In genomic region chr9:87020169-87020935, GRCh38 we compare ENCODE assay signal across 1 cellular context.
TF ChIP-seq lines count a peak whose summit lies in the region.

No MANE protein-coding gene starts in this region.

TF ChIP-seq in SK-N-SH treated with all-trans-retinoic acid at 6 μM for 48 hours, 23 proteins besides CTCF, POLR2A, EP300 and RAD21 (continued from another document):
- TF ChIP-seq CREB5 (CRISPR knock-in tag; IDR thresholded peaks at IDR 0.05; ENCODE audit: low read depth), result no peak
- TF ChIP-seq ISL1 (CRISPR knock-in tag; IDR thresholded peaks at IDR 0.05), result no peak
- TF ChIP-seq, protein P1, sequence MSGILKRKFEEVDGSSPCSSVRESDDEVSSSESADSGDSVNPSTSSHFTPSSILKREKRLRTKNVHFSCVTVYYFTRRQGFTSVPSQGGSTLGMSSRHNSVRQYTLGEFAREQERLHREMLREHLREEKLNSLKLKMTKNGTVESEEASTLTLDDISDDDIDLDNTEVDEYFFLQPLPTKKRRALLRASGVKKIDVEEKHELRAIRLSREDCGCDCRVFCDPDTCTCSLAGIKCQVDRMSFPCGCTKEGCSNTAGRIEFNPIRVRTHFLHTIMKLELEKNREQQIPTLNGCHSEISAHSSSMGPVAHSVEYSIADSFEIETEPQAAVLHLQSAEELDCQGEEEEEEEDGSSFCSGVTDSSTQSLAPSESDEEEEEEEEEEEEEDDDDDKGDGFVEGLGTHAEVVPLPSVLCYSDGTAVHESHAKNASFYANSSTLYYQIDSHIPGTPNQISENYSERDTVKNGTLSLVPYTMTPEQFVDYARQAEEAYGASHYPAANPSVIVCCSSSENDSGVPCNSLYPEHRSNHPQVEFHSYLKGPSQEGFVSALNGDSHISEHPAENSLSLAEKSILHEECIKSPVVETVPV (CRISPR knock-in tag; IDR thresholded peaks at IDR 0.05), result no peak
- no peak for TF ChIP-seq GLIS3 (CRISPR knock-in tag; IDR thresholded peaks at IDR 0.05)
- TF ChIP-seq ZFP30 (CRISPR knock-in tag; IDR thresholded peaks at IDR 0.05), result no peak
- TF ChIP-seq ZNF8 (CRISPR knock-in tag; IDR thresholded peaks at IDR 0.05), result no peak
- no peak for TF ChIP-seq CSDC2 (CRISPR knock-in tag; IDR thresholded peaks at IDR 0.05)
- no peak for TF ChIP-seq ZFP3 (CRISPR knock-in tag; IDR thresholded peaks at IDR 0.05)
- no peak for TF ChIP-seq TOX (CRISPR knock-in tag; IDR thresholded peaks at IDR 0.05; ENCODE audit: borderline replicate concordance)
- no peak for TF ChIP-seq ESRRG (CRISPR knock-in tag; IDR thresholded peaks at IDR 0.05)
- TF ChIP-seq SNAI2 (CRISPR knock-in tag; IDR thresholded peaks at IDR 0.05), result no peak
- no peak for TF ChIP-seq RARB (CRISPR knock-in tag; IDR thresholded peaks at IDR 0.05)
- no peak for TF ChIP-seq ZNF565 (CRISPR knock-in tag; conservative IDR thresholded peaks at IDR 0.05; ENCODE audit: low read depth)
- TF ChIP-seq BACH2 (CRISPR knock-in tag; IDR thresholded peaks at IDR 0.05; ENCODE audit: borderline replicate concordance), result no peak
